2 cellular contexts compared by ENCODE assay signal in the genomic region with DNA sequence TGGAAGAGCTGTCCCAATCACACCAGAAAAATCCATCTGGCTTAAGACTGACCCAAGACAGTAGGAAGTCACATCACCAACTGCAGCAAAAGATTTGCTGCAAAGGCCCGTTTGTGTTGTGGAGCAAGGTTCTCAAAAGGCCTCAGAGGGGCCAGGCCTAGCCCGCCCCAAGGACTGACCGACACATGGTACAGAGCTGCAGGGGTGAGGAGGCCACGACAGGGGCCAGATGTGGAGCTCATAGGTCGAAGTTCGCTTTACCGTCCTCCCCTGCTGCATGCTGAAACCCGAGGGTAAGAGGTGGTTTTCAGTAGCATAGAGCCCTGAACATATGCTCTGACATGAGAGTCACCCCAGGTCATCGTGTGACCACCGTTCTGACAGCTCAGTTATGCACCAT.
TF ChIP-seq lines count a peak whose summit lies in the region.

No MANE protein-coding gene starts in this region.

TF ChIP-seq in HepG2, 621 proteins besides CTCF, POLR2A, EP300 and RAD21:
- TF ChIP-seq RBM22 (optimal IDR thresholded peaks at IDR 0.05; ENCODE audit: low read length), result no peak
- peak; percentile 75; the same call in 1 of the 2 replicates for TF ChIP-seq ZSCAN25 (CRISPR knock-in tag; IDR thresholded peaks at IDR 0.05)

TF ChIP-seq in H1, 55 proteins besides CTCF, POLR2A, EP300 and RAD21:
- no peak for TF ChIP-seq SIN3A (conservative IDR thresholded peaks at IDR 0.05 in 1 of 2, IDR thresholded peaks at IDR 0.05 in 1 of 2; ENCODE audit: low read depth in 1 of 2, low read length in 2 of 2)
- TF ChIP-seq NRF1 (IDR thresholded peaks at IDR 0.05; ENCODE audit: low read depth, low read length), result no peak
- TF ChIP-seq HDAC6 (IDR thresholded peaks at IDR 0.05; ENCODE audit: low read depth, low read length), result no peak
- TF ChIP-seq SRF (IDR thresholded peaks at IDR 0.05; ENCODE audit: low read depth, low read length), result no peak
- no peak for TF ChIP-seq RXRA (IDR thresholded peaks at IDR 0.05; ENCODE audit: insufficient read depth, low read depth, low read length)
- TF ChIP-seq TAF7 (optimal IDR thresholded peaks at IDR 0.05; ENCODE audit: borderline replicate concordance, low read depth, low read length), result no peak
- no peak for TF ChIP-seq BACH1 (IDR thresholded peaks at IDR 0.05; ENCODE audit: low read length)
- TF ChIP-seq KDM1A (IDR thresholded peaks at IDR 0.05; ENCODE audit: borderline replicate concordance, low read length), result no peak
- TF ChIP-seq, protein P1, sequence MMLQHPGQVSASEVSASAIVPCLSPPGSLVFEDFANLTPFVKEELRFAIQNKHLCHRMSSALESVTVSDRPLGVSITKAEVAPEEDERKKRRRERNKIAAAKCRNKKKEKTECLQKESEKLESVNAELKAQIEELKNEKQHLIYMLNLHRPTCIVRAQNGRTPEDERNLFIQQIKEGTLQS (IDR thresholded peaks at IDR 0.05; ENCODE audit: insufficient read depth, low read depth, low read length), result no peak
- TF ChIP-seq RBBP5 (IDR thresholded peaks at IDR 0.05; ENCODE audit: borderline replicate concordance, low read depth, low read length), result no peak
- TF ChIP-seq GABPA (IDR thresholded peaks at IDR 0.05; ENCODE audit: borderline replicate concordance, insufficient read depth, low read length), result no peak
